ENCODE assay signal across 8 cellular contexts in the genomic region with DNA sequence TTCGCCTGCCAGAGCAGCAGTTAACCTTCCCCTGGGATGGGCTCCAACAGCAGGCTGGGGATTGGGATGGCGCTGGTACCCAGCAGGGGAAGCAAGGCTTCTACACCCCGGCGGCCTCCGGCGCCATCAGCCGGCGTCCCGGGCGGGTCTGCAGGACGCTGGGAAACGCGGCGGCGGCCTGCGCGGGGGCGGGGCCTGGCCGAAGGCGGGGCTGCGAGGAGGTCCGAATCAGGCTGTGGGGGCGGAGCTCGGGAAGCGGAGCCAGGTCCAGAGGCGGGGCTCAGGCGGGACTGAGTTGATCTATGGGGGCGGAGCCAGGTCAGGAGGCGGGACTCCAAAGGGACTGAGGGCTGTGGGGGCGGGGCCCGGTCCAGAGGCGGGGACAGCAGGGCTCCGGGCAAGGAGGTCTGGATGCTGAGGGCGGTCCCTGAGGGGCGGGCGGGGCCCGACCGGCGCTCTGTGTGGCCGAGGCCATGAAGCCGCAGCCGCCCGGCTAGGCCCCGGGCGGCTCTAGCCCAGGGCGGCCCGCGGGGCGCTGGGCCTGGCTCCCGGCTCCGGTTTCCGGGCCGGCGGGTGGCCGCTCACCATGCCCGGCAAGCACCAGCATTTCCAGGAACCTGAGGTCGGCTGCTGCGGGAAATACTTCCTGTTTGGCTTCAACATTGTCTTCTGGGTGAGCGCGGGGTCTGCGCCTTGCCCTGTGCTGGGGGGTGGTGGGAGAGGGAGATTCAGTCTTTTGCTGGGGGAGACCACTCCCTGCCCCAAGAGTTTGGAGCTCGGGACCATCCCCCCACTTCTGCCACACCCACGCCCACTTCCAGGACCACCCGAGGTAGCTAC. TPM values are rescaled to one million over a fixed set of nuclear protein-coding genes. Genes with fewer than 3 reads are reported as not detected.
DNase-seq lines count a peak whose midpoint lies in the region; ATAC-seq, FAIRE-seq and TF ChIP-seq lines count a peak whose summit lies in the region.

A gene with protein sequence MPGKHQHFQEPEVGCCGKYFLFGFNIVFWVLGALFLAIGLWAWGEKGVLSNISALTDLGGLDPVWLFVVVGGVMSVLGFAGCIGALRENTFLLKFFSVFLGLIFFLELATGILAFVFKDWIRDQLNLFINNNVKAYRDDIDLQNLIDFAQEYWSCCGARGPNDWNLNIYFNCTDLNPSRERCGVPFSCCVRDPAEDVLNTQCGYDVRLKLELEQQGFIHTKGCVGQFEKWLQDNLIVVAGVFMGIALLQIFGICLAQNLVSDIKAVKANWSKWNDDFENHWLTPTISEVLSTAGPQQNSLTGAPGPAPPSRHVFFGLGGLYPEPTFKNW (plus strand): TSS at position 455 of the 840 bp plus-strand sequence. CDS start 132 bp downstream, at position 587.

- DNase-seq in NCI-H1417 (lab: John Stamatoyannopoulos, UW) (peak; percentile 93 to 99 (median 97)), SW 1271 (lab: John Stamatoyannopoulos, UW) (peak; percentile 97 to 99), Right ventricle myocardium inferior (ENCODE audit: missing footprints) (peak; percentile 100), pancreas (peak; percentile 100), tibial artery (peak; percentile 100)
- peak; percentile 96 for DNase-seq in activated naive CD8-positive, alpha-beta T cell treated with anti-CD3 and anti-CD28 coated beads, Interleukin-2, amount 50 U/mL, for 16 hours (ENCODE audit: low read depth, low spot score)

- H3K4me1 ChIP-seq in pancreas (peaks cover 0 to 6% (median 3%) of the 10 kb centered on the region in 3 donors), tibial artery (peaks cover 0 to 29% (median 17%) of the 10 kb centered on the region in 4 donors)

- peak; percentile 93 for ATAC-seq in HG02763 (IDR thresholded peaks at IDR 0.05; ENCODE audit: unreplicated experiment)
- ATAC-seq in Right ventricle myocardium inferior, result peak; percentile 99
- peak; percentile 95 to 98 (median 96) for ATAC-seq in pancreas

- TF ChIP-seq CTCF in GM12872 (IDR thresholded peaks at IDR 0.05; ENCODE audit: insufficient read depth, low read depth, low read length), result 0 out of 3 replicates have a peak, but pooled peaks have one; percentile 13
- no peak for TF ChIP-seq CTCF in pancreas (IDR thresholded peaks at IDR 0.05)
- TF ChIP-seq CTCF in tibial artery (IDR thresholded peaks at IDR 0.05), result peak in 1 of 2 experiments; percentile 23

- 0% methylated on average over 52 to 64 of the region's 64 CpGs for WGBS in pancreas, 2 donors

- FAIRE-seq in pancreas (lab: Jason Lieb, UNC), result peak; percentile 84

- peak within 1 kb of the TSS; percentile 55 to 74 (median 56) for H3K4me3 ChIP-seq in pancreas
- H3K4me3 ChIP-seq in tibial artery, result peak within 1 kb of the TSS; percentile 66 to 74

- no peaks in the 10 kb centered on the region for H3K36me3 ChIP-seq in pancreas
- H3K36me3 ChIP-seq in tibial artery, result peaks cover 0 to 2% (median 0%) of the 10 kb centered on the region in 3 donors

- H3K27ac ChIP-seq in pancreas (peak within 1 kb of the TSS; percentile 42 to 60 (median 54)), tibial artery (peak within 1 kb of the TSS; percentile 70 to 84)

- H3K9me3 ChIP-seq in pancreas (no peaks in the 10 kb centered on the region), tibial artery (no peaks in the 10 kb centered on the region)

- H3K27me3 ChIP-seq in pancreas (no peaks in the 10 kb centered on the region), tibial artery (no peaks in the 10 kb centered on the region)

- intact Hi-C loops in Right ventricle myocardium inferior (cut with DNase I), result loop anchor here (1.0 to 2.0 kb wide), 2 partner anchors 73 to 230 kb away; a partner anchor contains a TSS
- intact Hi-C loops in pancreas (cut with DNase I), result no loop called here
- intact Hi-C loops in tibial artery (cut with DNase I; ENCODE audit: low total_unique reads), result loop anchor here (5.0 to 10.0 kb wide), 2 partner anchors 110 to 232 kb away; a partner anchor contains a TSS

RNA-seq across cellular contexts. Expression of the gene that starts here (rescaled TPM):
- total RNA-seq in Right ventricle myocardium inferior (30.0 TPM), pancreas (10 to 100 TPM; 12.4 to 26.6 (median 15.3) TPM)
- 10 to 100 TPM; 22.8 to 30.1 TPM for polyA plus RNA-seq in pancreas

Comparison
In these comparisons a context has a peak if more than half of its experiments do, and no peak if none do; other contexts are left out.
1. Peak in every context shown above with its lines: DNase-seq, ATAC-seq, H3K4me3 ChIP-seq and H3K27ac ChIP-seq.
2. intact Hi-C loops: an anchor here in Right ventricle myocardium inferior (1.0 to 2.0 kb wide) and tibial artery (5.0 to 10.0 kb wide); none called in pancreas.